ENCODE assay signal across 27 cellular contexts in genomic region chr9:120627073-120627472, GRCh38. TPM values are rescaled to one million over a fixed set of nuclear protein-coding genes. Genes with fewer than 3 reads are reported as not detected.
DNase-seq lines count a peak whose midpoint lies in the region; ATAC-seq, FAIRE-seq and TF ChIP-seq lines count a peak whose summit lies in the region.
"Had no signal": no experiment of that assay in that cellular context is flagged by ENCODE, and none has a peak within 500 bp of the region (broad histone marks: within the 10 kb centered on the region; RNA-seq: fewer than 3 reads in every experiment).

No MANE protein-coding gene starts in this region.

- POLR2A ChIA-PET in A549 (lab: Yijun Ruan, JAX): no interaction called here

- H3K27me3 ChIP-seq in layer of hippocampus (ENCODE audit: control insufficient read depth, insufficient read depth, low read length): no peaks in the 10 kb centered on the region
- H3K27me3 ChIP-seq: BLaER1 treated with 17β-estradiol and CSF1 and Interleukin-3, amounts not matched to agents 10 nM and 100 nM; SJCRH30 had no signal

- TF ChIP-seq EP300 in A549 (IDR thresholded peaks at IDR 0.05): no peak

- no peaks in the 10 kb centered on the region for H3K9me3 ChIP-seq in A549
- H3K9me3 ChIP-seq: BLaER1 treated with 17β-estradiol and CSF1 and Interleukin-3, amounts not matched to agents 10 nM and 100 nM; Caco-2; SJCRH30 had no signal

- 3% methylated on average over 2 of the region's 2 CpGs for WGBS in A549 (ENCODE audit: missing lambda C conversion rate)

- no peak for TF ChIP-seq POLR2A in A549 (IDR thresholded peaks at IDR 0.05; ENCODE audit: low read length)

- CTCF ChIA-PET in A549 (lab: Yijun Ruan, JAX): interaction anchor here (1.0 to 1.9 kb wide), 3 partner anchors 7 to 113 kb away, joined by 3 to 9 read pairs (median 5); no protein-coding TSS in a partner anchor

- no peak for TF ChIP-seq RAD21 in A549 (conservative IDR thresholded peaks at IDR 0.05 in 1 of 2, IDR thresholded peaks at IDR 0.05 in 1 of 2)

- TF ChIP-seq CTCF in A549 (IDR thresholded peaks at IDR 0.05) (no peak), VCaP (conservative IDR thresholded peaks at IDR 0.05) (no peak)

- no peak for FAIRE-seq in A549 (lab: Jason Lieb, UNC)
- FAIRE-seq: A204.1, GM12878 had no signal

- peaks cover 79% of the 10 kb centered on the region for H3K4me1 ChIP-seq in A549
- H3K4me1 ChIP-seq: Caco-2 had no signal

- peak overlapping the region; percentile 66 for H3K4me2 ChIP-seq in A549

- H3K27ac ChIP-seq in A549 (peak overlapping the region; percentile 90 to 94), VCaP (peak overlapping the region; percentile 92), layer of hippocampus (ENCODE audit: low read depth, low read length) (peak overlapping the region; percentile 32), substantia nigra (ENCODE audit: low read depth, low read length, poor library complexity, severe bottlenecking) (peak overlapping the region; percentile 59)
- H3K27ac ChIP-seq: BLaER1 treated with 17β-estradiol and CSF1 and Interleukin-3, amounts not matched to agents 10 nM and 100 nM; SJCRH30 had no signal

- DNase-seq in A549 (ENCODE audit: low read depth in 1 of 2, low spot score in 1 of 2): no peak
- DNase-seq in substantia nigra (lab: John Stamatoyannopoulos, UW): no peak
- DNase-seq in DMS 273 (lab: John Stamatoyannopoulos, UW; ENCODE audit: unreplicated experiment): no peak
- DNase-seq in activated CD4-positive, alpha-beta T cell treated with anti-CD3 and anti-CD28 coated beads, Interleukin-2, amount 50 U/mL, for 4 hours: no peak
- DNase-seq: AML-193; Caco-2; CD8-positive, alpha-beta T cell; DMS 273 treated with DMSO at 0.1 percent for 48 hours; DMS79; EL; GDM1; Kasumi-1; NCI-H1092 treated with DMSO at 0.1 percent for 48 hours; NCI-H1436; NCI-H187; NCI-H446; NCI-H524 treated with DMSO at 0.1 percent for 48 hours; NCI-H774; NK-92 treated with Interleukin-12 subunit alpha and Interleukin-12 subunit beta, amount 100 ng/mL, for 24 hours; PC-3; SJCRH30 had no signal

- ATAC-seq in A549: no peak
- ATAC-seq in GM19328 (IDR thresholded peaks at IDR 0.05; ENCODE audit: unreplicated experiment): no peak
- ATAC-seq: CD8-positive, alpha-beta T cell; GM12878; PC-3 had no signal

- H3K4me3 ChIP-seq in A549: peak overlapping the region; percentile 7; the same call in 1 of the 3 replicates
- H3K4me3 ChIP-seq: BLaER1 treated with 17β-estradiol and CSF1 and Interleukin-3, amounts not matched to agents 10 nM and 100 nM; GM12878; SJCRH30 had no signal

TF ChIP-seq in A549, 52 proteins besides CTCF, POLR2A, EP300 and RAD21:
- no peak for TF ChIP-seq MAFK (IDR thresholded peaks at IDR 0.05; ENCODE audit: partially characterized antibody)
- no peak for TF ChIP-seq KDM5A (IDR thresholded peaks at IDR 0.05)
- no peak for TF ChIP-seq ZFP36 (IDR thresholded peaks at IDR 0.05; ENCODE audit: borderline replicate concordance, partially characterized antibody)
- no peak for TF ChIP-seq HDAC2 (IDR thresholded peaks at IDR 0.05)
- no peak for TF ChIP-seq PHF8 (IDR thresholded peaks at IDR 0.05; ENCODE audit: borderline replicate concordance, low read depth)
- no peak for TF ChIP-seq NR3C1 (IDR thresholded peaks at IDR 0.05)
- TF ChIP-seq FOSL2 (IDR thresholded peaks at IDR 0.05): no peak
- TF ChIP-seq FOSL2 (CRISPR knock-in tag; IDR thresholded peaks at IDR 0.05): no peak

RNA-seq across cellular contexts. Expression of gene CDK5RAP2, which starts 47.1 kb away (rescaled TPM):
- polyA plus RNA-seq in A549 (2011; rRNA removed): 37.1 and 44.6 TPM in 2 replicates
- 31.3 and 34.2 TPM in 2 replicates for polyA plus RNA-seq in A549 (2012; cell fraction: cytosol; rRNA removed)
- polyA plus RNA-seq in A549 (2012; cell fraction: nucleus; rRNA removed): 78.3 and 93.3 TPM in 2 replicates
- 28.7 to 31.9 TPM (median 29.1 TPM) in 3 replicates for polyA plus RNA-seq in A549 (2017; fragmentation: RNase III; extraction: RNeasy Plus Mini Kit Qiagen cat#74134 plus additional on column Dnase treatment)
- 62.0 and 63.0 TPM in 2 replicates for polyA minus RNA-seq in A549 (2011; rRNA and poly(A)+ RNA removed)

Comparison
In these comparisons a context has a peak if more than half of its experiments do, and no peak if none do; other contexts are left out.
1. H3K27ac ChIP-seq: peak in every context shown above with its lines; median percentile 92 in A549; 92 in VCaP; 59 in substantia nigra; 32 in layer of hippocampus.